In genomic region chr20:38134427-38135281, GRCh38 we compare ENCODE assay signal across 11 cellular contexts. TPM values are rescaled to one million over a fixed set of nuclear protein-coding genes. Genes with fewer than 3 reads are reported as not detected.
DNase-seq lines count a peak whose midpoint lies in the region; ATAC-seq and TF ChIP-seq lines count a peak whose summit lies in the region.
"Had no signal": no experiment of that assay in that cellular context is flagged by ENCODE, and none has a peak within 500 bp of the region (broad histone marks: within the 10 kb centered on the region; RNA-seq: fewer than 3 reads in every experiment).

No MANE protein-coding gene starts in this region.

- no peak overlapping the region for H3K9ac ChIP-seq in neuronal stem cell (ENCODE audit: low read depth, low read length, poor library complexity)

- WGBS in esophagus, 2 donors, result 51 to 60% methylated on average over 9 of the region's 9 CpGs
- WGBS in neuronal stem cell (ENCODE audit: extremely low coverage in 2 of 2, insufficient read length in 2 of 2, insufficient replicate concordance in 1 of 2), 2 donors, result no CpG with 5 or more reads among the region's 9 CpGs

- H2BK15ac ChIP-seq in neuronal stem cell (ENCODE audit: low read length), result no peak overlapping the region

- peaks cover 12% of the 10 kb centered on the region for H3K4me1 Mint-ChIP-seq in CD14-positive monocyte

- peak overlapping the region; percentile 29 to 47 for H3K27ac ChIP-seq in esophagus (ENCODE audit: low read depth in 2 of 2, low read length in 1 of 2)
- H3K27ac ChIP-seq in neuronal stem cell (replicated peaks; ENCODE audit: low read length), result no peak overlapping the region
- H3K27ac ChIP-seq: SK-N-MC had no signal

- no peak overlapping the region for H2BK120ac ChIP-seq in neuronal stem cell (ENCODE audit: low read depth, low read length)

- no peaks in the 10 kb centered on the region for H3K27me3 ChIP-seq in esophagus (ENCODE audit: control insufficient read depth in 1 of 2, insufficient read depth in 2 of 2, low read length in 2 of 2)
- H3K27me3 ChIP-seq in neuronal stem cell (ENCODE audit: control insufficient read depth in 3 of 3, insufficient read depth in 3 of 3, low read depth in 1 of 3, low read length in 3 of 3), result no peaks in the 10 kb centered on the region

- no peak overlapping the region for H3K23ac ChIP-seq in neuronal stem cell (ENCODE audit: low read depth, low read length, poor library complexity)

- H3K4me3 Mint-ChIP-seq in CD14-positive monocyte, result no peak overlapping the region

- H3K27ac Mint-ChIP-seq in CD14-positive monocyte, result no peak overlapping the region

- no peaks in the 10 kb centered on the region for H3K4me1 ChIP-seq in esophagus (ENCODE audit: control insufficient read depth in 2 of 2, insufficient read depth in 2 of 2, low read length in 1 of 2)
- peaks cover 3 to 8% of the 10 kb centered on the region in 2 donors for H3K4me1 ChIP-seq in neuronal stem cell (ENCODE audit: control insufficient read depth in 2 of 2, insufficient read depth in 1 of 2, low read depth in 1 of 2, low read length in 2 of 2)

- no peak overlapping the region for H3K14ac ChIP-seq in neuronal stem cell (ENCODE audit: low read length)

- peak overlapping the region; percentile 6 for H2AK5ac ChIP-seq in neuronal stem cell (ENCODE audit: low read depth, low read length)

- H3K36me3 ChIP-seq in esophagus (ENCODE audit: control insufficient read depth in 2 of 2, insufficient read depth in 2 of 2, low read length in 1 of 2) (no peaks in the 10 kb centered on the region), neuronal stem cell (replicated peaks in 1 of 2; ENCODE audit: control insufficient read depth in 2 of 2, insufficient read depth in 2 of 2, low read length in 2 of 2) (no peaks in the 10 kb centered on the region)

- no peak overlapping the region for H3K18ac ChIP-seq in neuronal stem cell (ENCODE audit: low read length)

- H3K9me3 ChIP-seq in esophagus (ENCODE audit: control insufficient read depth in 2 of 2, insufficient read depth in 1 of 2, low read depth in 1 of 2, low read length in 1 of 2) (no peaks in the 10 kb centered on the region), neuronal stem cell (replicated peaks in 1 of 2; ENCODE audit: control insufficient read depth in 2 of 2, insufficient read depth in 1 of 2, low read depth in 1 of 2, low read length in 2 of 2) (no peaks in the 10 kb centered on the region)

- intact Hi-C loops in CD14-positive monocyte (cut with micrococcal nuclease), result no loop called here

- TF ChIP-seq CTCF in CD14-positive monocyte (IDR thresholded peaks at IDR 0.05), result no peak

- H3K4ac ChIP-seq in neuronal stem cell (ENCODE audit: low read length), result no peak overlapping the region

- DNase-seq in Daoy (ENCODE audit: low read depth) (peak; percentile 88), SK-N-DZ (ENCODE audit: low spot score) (peak; percentile 56), neuronal stem cell (ENCODE audit: low spot score) (no peak), CD14-positive monocyte (ENCODE audit: low spot score) (no peak), SHP77 treated with DMSO at 0.1 percent for 48 hours (lab: John Stamatoyannopoulos, UW) (no peak)
- no peak for DNase-seq in stimulated activated naive CD8-positive, alpha-beta T cell treated with anti-CD3 and anti-CD28 coated beads, Interleukin-15, Interleukin-2, amounts not matched to agents 100 U/mL and 50 U/mL, for 24 hours
- DNase-seq: central memory CD4-positive, alpha-beta T cell had no signal

- ATAC-seq in HG03521 (IDR thresholded peaks at IDR 0.05; ENCODE audit: unreplicated experiment), result no peak
- ATAC-seq in stimulated activated naive CD8-positive, alpha-beta T cell treated with anti-CD3 and anti-CD28 coated beads, Interleukin-15, Interleukin-2, amounts not matched to agents 100 U/mL and 50 U/mL, for 24 hours, result no peak
- ATAC-seq: left colon had no signal

- no peak overlapping the region for H2BK12ac ChIP-seq in neuronal stem cell (ENCODE audit: low read length)

- no peak overlapping the region for H4K8ac ChIP-seq in neuronal stem cell (ENCODE audit: low read depth, low read length)

- no peak overlapping the region for H3K4me2 ChIP-seq in neuronal stem cell (ENCODE audit: insufficient read depth, low read length, poor library complexity, severe bottlenecking)

- H3K4me3 ChIP-seq in esophagus (ENCODE audit: low read depth in 1 of 2, low read length in 2 of 2) (no peak overlapping the region), neuronal stem cell (ENCODE audit: low read length in 2 of 2) (no peak overlapping the region)
- H3K4me3 ChIP-seq: SK-N-MC had no signal

- no peaks in the 10 kb centered on the region for H3K79me1 ChIP-seq in neuronal stem cell (ENCODE audit: low read depth, low read length)

- peaks cover 3 to 5% of the 10 kb centered on the region in 2 donors for H3K36me3 Mint-ChIP-seq in CD14-positive monocyte

- no peak overlapping the region for H2BK5ac ChIP-seq in neuronal stem cell (ENCODE audit: low read length)

- H4K91ac ChIP-seq in neuronal stem cell (ENCODE audit: low read depth, low read length, poor library complexity), result no peak overlapping the region

- H3K9me3 Mint-ChIP-seq in CD14-positive monocyte, result no peaks in the 10 kb centered on the region

- peaks cover 2 to 11% (median 5%) of the 10 kb centered on the region in 3 donors for H3K27me3 Mint-ChIP-seq in CD14-positive monocyte (ENCODE audit: low read depth in 3 of 3)

- peak overlapping the region; percentile 25 for H2AFZ ChIP-seq in neuronal stem cell (ENCODE audit: low read length)

RNA-seq across cellular contexts. Expression of gene TGM2, which starts 30.4 kb away (rescaled TPM):
- total RNA-seq in Daoy (2014; rRNA removed; shearing (Covaris generic)), result 27.3 and 33.4 TPM in 2 replicates
- 0.56 and 0.81 TPM in 2 replicates for polyA plus RNA-seq in SK-N-DZ (2014; cell fraction: cytosol; rRNA removed)
- 0.08 and 0.23 TPM in 2 replicates for polyA plus RNA-seq in SK-N-DZ (2014; cell fraction: nucleus; rRNA removed)
- 1 to 10 TPM; 5.1 to 8.6 TPM for polyA plus RNA-seq in esophagus
- polyA plus RNA-seq in neuronal stem cell (2013, experiment 1 of 2), result 0.46 TPM
- 0.39 TPM for polyA plus RNA-seq in neuronal stem cell (2013, experiment 2 of 2)
- polyA plus RNA-seq in CD14-positive monocyte, result 1 to 10 TPM in 1 of 2 donors, under 1 TPM in 1; 0.47 to 1.6 TPM

Comparison
In these comparisons a context has a peak if more than half of its experiments do, and no peak if none do; other contexts are left out.
1. DNase-seq: peak in Daoy (single experiment) and SK-N-DZ (single experiment); none in neuronal stem cell (single experiment), CD14-positive monocyte (single experiment), stimulated activated naive CD8-positive, alpha-beta T cell treated with anti-CD3 and anti-CD28 coated beads, Interleukin-15, Interleukin-2, amounts not matched to agents 100 U/mL and 50 U/mL, for 24 hours (single experiment) and SHP77 treated with DMSO at 0.1 percent for 48 hours (single experiment).